17 cellular contexts compared by ENCODE assay signal in the genomic region with DNA sequence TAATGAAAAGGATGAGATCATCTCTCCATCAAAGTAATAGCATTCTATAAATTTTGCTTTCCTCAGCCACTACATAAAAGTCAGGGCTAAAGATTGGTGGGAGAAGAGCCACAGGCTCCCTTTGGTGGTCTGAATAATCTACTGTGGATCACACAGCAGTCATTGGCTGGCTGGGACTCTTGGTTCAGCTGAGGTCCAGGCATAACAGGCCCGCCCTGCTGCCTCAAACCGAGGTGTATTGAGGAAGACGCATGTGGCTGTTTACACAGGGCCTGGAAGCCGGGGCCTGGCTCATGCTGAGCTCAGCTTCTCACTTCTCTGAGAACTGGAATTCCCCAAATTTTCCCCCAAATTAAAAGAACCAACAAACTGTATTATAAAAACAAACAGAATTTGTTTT.
DNase-seq lines count a peak whose midpoint lies in the region; TF ChIP-seq lines count a peak whose summit lies in the region.
"Had no signal": no experiment of that assay in that cellular context is flagged by ENCODE, and none has a peak within 500 bp of the region (broad histone marks: within the 10 kb centered on the region; RNA-seq: fewer than 3 reads in every experiment).

No MANE protein-coding gene starts in this region.

- H3K4me2 ChIP-seq in skeletal muscle satellite cell (ENCODE audit: low read length), result no peak overlapping the region

- POLR2A ChIA-PET in HEK293T (lab: Yijun Ruan, JAX), result interaction anchor here (1.2 kb wide), 1 partner anchor 159 kb away, joined by 3 read pairs; no protein-coding TSS in a partner anchor

- DNase-seq in HEK293T (ENCODE audit: extremely low spot score) (peak; percentile 15), astrocyte of the cerebellum (ENCODE audit: low read depth) (peak; percentile 36), cardiac septum (ENCODE audit: low spot score) (peak; percentile 75), NCI-H1436 (lab: John Stamatoyannopoulos, UW) (no peak), NCI-H2029 treated with DMSO at 0.1 percent for 48 hours (lab: John Stamatoyannopoulos, UW) (no peak)
- no peak for DNase-seq in stimulated activated CD4-positive, alpha-beta T cell treated with anti-CD3 and anti-CD28 coated beads, Interleukin-4, amount 100 ng/mL, for 1 hour
- DNase-seq in activated naive CD4-positive, alpha-beta T cell treated with anti-CD3 and anti-CD28 coated beads, Interleukin-2, amount 50 U/mL, for 16 hours, result no peak
- DNase-seq: activated CD4-positive, alpha-beta T cell treated with anti-CD3 and anti-CD28 coated beads, Interleukin-2, amount 10 ng/mL, durations not matched to agents 7 days and 5 days; activated T-cell treated with anti-CD3 and anti-CD28 coated beads, Interleukin-2, amount 50 U/mL, for 24 hours; anterior cingulate cortex; glutamatergic neuron; HFFc6; KG1; NCI-H2029; NCI-H69; T-helper 17 cell had no signal

- CTCF ChIA-PET in HEK293T (lab: Yijun Ruan, JAX), result no interaction called here

- H3K27me3 ChIP-seq in skeletal muscle satellite cell (ENCODE audit: control insufficient read depth, insufficient read depth, low read length), result no peaks in the 10 kb centered on the region

- H3K4me3 ChIP-seq in astrocyte of the cerebellum (ENCODE audit: low read depth, low read length) (no peak overlapping the region), skeletal muscle satellite cell (ENCODE audit: low read length) (no peak overlapping the region)

- no peak for TF ChIP-seq CTCF in astrocyte of the cerebellum (IDR thresholded peaks at IDR 0.05; ENCODE audit: low read depth, low read length, missing control alignments)

- peak overlapping the region; percentile 76 for H3K9ac ChIP-seq in skeletal muscle satellite cell (ENCODE audit: low read depth, low read length)

- in situ Hi-C loops in astrocyte of the cerebellum (cut with HindIII; ENCODE audit: low sequenced_read_pairs), result no loop called here

- intact Hi-C loops in cardiac septum (cut with DNase I), result loop anchor here (10.0 kb wide), 3 partner anchors 87 to 337 kb away; no protein-coding TSS in a partner anchor

- no peaks in the 10 kb centered on the region for H3K9me3 ChIP-seq in skeletal muscle satellite cell (replicated peaks; ENCODE audit: low read length)

- H3K4me1 ChIP-seq in skeletal muscle satellite cell (ENCODE audit: control insufficient read depth, insufficient read depth, low read length), result peaks cover 43% of the 10 kb centered on the region

- H3K36me3 ChIP-seq in skeletal muscle satellite cell (ENCODE audit: insufficient read depth, low read length), result no peaks in the 10 kb centered on the region

TF ChIP-seq in HEK293T, 16 proteins besides CTCF, POLR2A, EP300 and RAD21:
- no peak for TF ChIP-seq ARNT (IDR thresholded peaks at IDR 0.05)
- TF ChIP-seq L3MBTL2 (conservative IDR thresholded peaks at IDR 0.05), result peak; percentile 37; the same call in 1 of the 2 replicates
- TF ChIP-seq SUZ12 (IDR thresholded peaks at IDR 0.05), result no peak
- TF ChIP-seq LEF1 (IDR thresholded peaks at IDR 0.05; ENCODE audit: borderline replicate concordance), result no peak

Comparison
In these comparisons a context has a peak if more than half of its experiments do, and no peak if none do; other contexts are left out.
1. DNase-seq: peak in HEK293T (single experiment), astrocyte of the cerebellum (single experiment) and cardiac septum (single experiment); none in NCI-H1436 (single experiment), NCI-H2029 treated with DMSO at 0.1 percent for 48 hours (single experiment), stimulated activated CD4-positive, alpha-beta T cell treated with anti-CD3 and anti-CD28 coated beads, Interleukin-4, amount 100 ng/mL, for 1 hour (single experiment) and activated naive CD4-positive, alpha-beta T cell treated with anti-CD3 and anti-CD28 coated beads, Interleukin-2, amount 50 U/mL, for 16 hours (single experiment).